ENCODE assay signal across 1 cellular context in genomic region chr16:54288592-54289241, GRCh38.
TF ChIP-seq lines count a peak whose summit lies in the region.

No MANE protein-coding gene starts in this region.

TF ChIP-seq in GM23338, 12 proteins besides CTCF, POLR2A, EP300 and RAD21 (continued from another document):
- TF ChIP-seq REST (IDR thresholded peaks at IDR 0.05; ENCODE audit: unreplicated experiment): no peak
- TF ChIP-seq STAT1 (IDR thresholded peaks at IDR 0.05; ENCODE audit: unreplicated experiment): no peak
- TF ChIP-seq EZH2phosphoT487 (IDR thresholded peaks at IDR 0.05; ENCODE audit: unreplicated experiment): peak; percentile 46
TF ChIP-seq in GM23338: peak in this region for 2.
